19 cellular contexts compared by ENCODE assay signal in genomic region chrX:47815901-47816845, GRCh38. TPM values are rescaled to one million over a fixed set of nuclear protein-coding genes. Genes with fewer than 3 reads are reported as not detected.
A peak's percentile ranks its signal among the peaks of the same experiment; 100 is the strongest.
DNase-seq lines count a peak whose midpoint lies in the region; ATAC-seq, FAIRE-seq and TF ChIP-seq lines count a peak whose summit lies in the region.
"Had no signal": no experiment of that assay in that cellular context is flagged by ENCODE, and none has a peak within 500 bp of the region (broad histone marks: within the 10 kb centered on the region; RNA-seq: fewer than 3 reads in every experiment).

No MANE protein-coding gene starts in this region.

- H3K27me3 Mint-ChIP-seq in HFFc6 (ENCODE audit: insufficient read depth) = peaks cover 3% of the 10 kb centered on the region; the same call in 1 of the 2 replicates
- H3K27me3 Mint-ChIP-seq in astrocyte (ENCODE audit: low read depth, unreplicated experiment) = no peaks in the 10 kb centered on the region
- no peaks in the 10 kb centered on the region for H3K27me3 Mint-ChIP-seq in naive thymus-derived CD8-positive, alpha-beta T cell
- H3K27me3 Mint-ChIP-seq: activated naive CD8-positive, alpha-beta T cell treated with anti-CD3 and anti-CD28 coated beads for 36 hours had no signal

- POLR2A ChIA-PET in A549 (lab: Yijun Ruan, JAX) = no interaction called here
- POLR2A ChIA-PET in naive thymus-derived CD8-positive, alpha-beta T cell (lab: Charles Lee) = no interaction called here

- H3K9me3 Mint-ChIP-seq in HFFc6 = peaks cover 11% of the 10 kb centered on the region; the same call in 1 of the 2 replicates
- H3K9me3 Mint-ChIP-seq in astrocyte (ENCODE audit: unreplicated experiment) = no peaks in the 10 kb centered on the region
- H3K9me3 Mint-ChIP-seq in naive thymus-derived CD8-positive, alpha-beta T cell = peaks cover 0 to 4% (median 0%) of the 10 kb centered on the region in 9 donors

- H3K4me1 Mint-ChIP-seq in HFFc6 (ENCODE audit: low read depth) (peaks cover 10% of the 10 kb centered on the region), astrocyte (ENCODE audit: low read depth, unreplicated experiment) (peaks cover 12% of the 10 kb centered on the region)
- peaks cover 0 to 6% (median 1%) of the 10 kb centered on the region in 4 donors for H3K4me1 Mint-ChIP-seq in naive thymus-derived CD8-positive, alpha-beta T cell
- H3K4me1 Mint-ChIP-seq: activated naive CD8-positive, alpha-beta T cell treated with anti-CD3 and anti-CD28 coated beads for 36 hours; IgD-negative memory B cell had no signal

- H3K4me2 ChIP-seq in A549 (no peak overlapping the region), astrocyte (ENCODE audit: low read length) (no peak overlapping the region)

- 32% methylated on average over 4 of the region's 4 CpGs for WGBS in A549 (ENCODE audit: missing lambda C conversion rate)

- no peak for TF ChIP-seq EP300 in A549 (IDR thresholded peaks at IDR 0.05)

- peaks cover 5% of the 10 kb centered on the region; the same call in 1 of the 2 replicates for H3K36me3 Mint-ChIP-seq in HFFc6 (ENCODE audit: low read depth)
- H3K36me3 Mint-ChIP-seq in astrocyte (ENCODE audit: low read depth, unreplicated experiment) = no peaks in the 10 kb centered on the region
- no peaks in the 10 kb centered on the region for H3K36me3 Mint-ChIP-seq in naive thymus-derived CD8-positive, alpha-beta T cell
- H3K36me3 Mint-ChIP-seq: activated naive CD8-positive, alpha-beta T cell treated with anti-CD3 and anti-CD28 coated beads for 36 hours; mesothelial cell of epicardium had no signal

- no peak for ATAC-seq in A549
- no peak for ATAC-seq in HG03520 (IDR thresholded peaks at IDR 0.05; ENCODE audit: unreplicated experiment)
- no peak for ATAC-seq in naive thymus-derived CD8-positive, alpha-beta T cell
- ATAC-seq: psoas muscle had no signal

- TF ChIP-seq CTCF in A549 (IDR thresholded peaks at IDR 0.05) (no peak), HFFc6 (IDR thresholded peaks at IDR 0.05) (no peak), astrocyte (IDR thresholded peaks at IDR 0.05; ENCODE audit: insufficient read depth, low read depth, low read length) (no peak)

- no peak overlapping the region for H3K4me3 ChIP-seq in A549
- H3K4me3 ChIP-seq in astrocyte (ENCODE audit: insufficient read depth, low read depth, low read length) = no peak overlapping the region
- peak overlapping the region; percentile 32 for H3K4me3 ChIP-seq in iPS-15b (ENCODE audit: low read depth, low read length)
- H3K4me3 ChIP-seq: psoas muscle, SK-N-MC had no signal

- TF ChIP-seq POLR2A in A549 (IDR thresholded peaks at IDR 0.05; ENCODE audit: low read length) = no peak

- DNase-seq in A549 (ENCODE audit: low read depth in 1 of 2, low spot score in 1 of 2) (peak in 1 of 2 experiments; percentile 26), HFFc6 (no peak), astrocyte (ENCODE audit: low read depth) (no peak), cerebellar cortex (ENCODE audit: low spot score) (no peak), NCI-H510A (lab: John Stamatoyannopoulos, UW) (no peak)
- DNase-seq in naive thymus-derived CD8-positive, alpha-beta T cell = no peak
- DNase-seq: activated CD8-positive, alpha-beta memory T cell treated with anti-CD3 and anti-CD28 coated beads for 24 hours; activated naive CD8-positive, alpha-beta T cell treated with anti-CD3 and anti-CD28 coated beads for 36 hours; HCEC 1CT; NCI-H1694; NCI-H82; psoas muscle; stimulated activated CD4-positive, alpha-beta T cell treated with anti-CD3 and anti-CD28 coated beads, Interleukin-2, amount 100 ng/mL, for 48 hours; stimulated activated naive CD4-positive, alpha-beta T cell had no signal

- H3K4me3 Mint-ChIP-seq in HFFc6 = peak overlapping the region; percentile 33; the same call in 1 of the 2 replicates
- H3K4me3 Mint-ChIP-seq in astrocyte (ENCODE audit: unreplicated experiment) = no peak overlapping the region
- H3K4me3 Mint-ChIP-seq in naive thymus-derived CD8-positive, alpha-beta T cell = no peak overlapping the region
- H3K4me3 Mint-ChIP-seq: activated naive CD8-positive, alpha-beta T cell treated with anti-CD3 and anti-CD28 coated beads for 36 hours; IgD-negative memory B cell; mesothelial cell of epicardium had no signal

- H3K36me3 ChIP-seq in astrocyte (ENCODE audit: insufficient read depth, low read length) (no peaks in the 10 kb centered on the region), iPS-15b (ENCODE audit: control insufficient read depth, insufficient read depth, low read length) (no peaks in the 10 kb centered on the region)

- no peaks in the 10 kb centered on the region for H3K27me3 ChIP-seq in astrocyte (ENCODE audit: insufficient read depth, low read length)
- no peaks in the 10 kb centered on the region for H3K27me3 ChIP-seq in iPS-15b (ENCODE audit: control insufficient read depth, insufficient read depth, low read length)

- no peaks in the 10 kb centered on the region for H3K79me2 ChIP-seq in astrocyte (ENCODE audit: insufficient read depth, low read length)

- H3K4me1 ChIP-seq in A549 (no peaks in the 10 kb centered on the region; the same call in 2 of the 3 replicates), astrocyte (ENCODE audit: insufficient read depth, low read length) (no peaks in the 10 kb centered on the region), iPS-15b (ENCODE audit: control insufficient read depth, insufficient read depth, low read length) (peaks cover 12% of the 10 kb centered on the region)
- H3K4me1 ChIP-seq: psoas muscle had no signal

- H3K27ac ChIP-seq in A549 = peak overlapping the region; percentile 24 to 46; a peak in 2 of 6 replicates
- H3K27ac ChIP-seq in astrocyte (ENCODE audit: low read depth, low read length) = no peak overlapping the region
- H3K27ac ChIP-seq: psoas muscle, SK-N-MC had no signal

- no peak for TF ChIP-seq RAD21 in A549 (conservative IDR thresholded peaks at IDR 0.05 in 1 of 2, IDR thresholded peaks at IDR 0.05 in 1 of 2)

- H3K9ac ChIP-seq in astrocyte (ENCODE audit: low read length) (no peak overlapping the region), iPS-15b (ENCODE audit: low read depth, low read length) (peak overlapping the region; percentile 57)

- FAIRE-seq in A549 (lab: Jason Lieb, UNC) (no peak), astrocyte (lab: Jason Lieb, UNC) (no peak)

- H4K20me1 ChIP-seq in astrocyte (ENCODE audit: insufficient read depth, low read length) = no peaks in the 10 kb centered on the region

- CTCF ChIA-PET in A549 (lab: Yijun Ruan, JAX) = interaction anchor here (1.0 to 2.2 kb wide), 2 partner anchors 9 to 12 kb away, joined by 3 to 6 read pairs; no protein-coding TSS in a partner anchor

- 0 out of 2 replicates have a peak overlapping the region, but pooled peaks have one; percentile 27 for H3K27ac Mint-ChIP-seq in HFFc6
- H3K27ac Mint-ChIP-seq in astrocyte (ENCODE audit: unreplicated experiment) = peak overlapping the region; percentile 89
- no peak overlapping the region for H3K27ac Mint-ChIP-seq in naive thymus-derived CD8-positive, alpha-beta T cell
- H3K27ac Mint-ChIP-seq: activated naive CD8-positive, alpha-beta T cell treated with anti-CD3 and anti-CD28 coated beads for 36 hours; IgD-negative memory B cell; mesothelial cell of epicardium had no signal

- H3K9me3 ChIP-seq in A549 (peaks cover 5% of the 10 kb centered on the region; the same call in 1 of the 3 replicates), astrocyte (ENCODE audit: insufficient read depth, low read depth, low read length) (no peaks in the 10 kb centered on the region), iPS-15b (ENCODE audit: control insufficient read depth, insufficient read depth, low read length) (peaks cover 13% of the 10 kb centered on the region)
- H3K9me3 ChIP-seq: psoas muscle had no signal

- no peak overlapping the region for H2AFZ ChIP-seq in astrocyte (ENCODE audit: low read depth, low read length)

TF ChIP-seq in A549, 52 proteins besides CTCF, POLR2A, EP300 and RAD21 (continues in another document):
- TF ChIP-seq FOSL2 (IDR thresholded peaks at IDR 0.05) (no peak), FOSL2 (CRISPR knock-in tag; IDR thresholded peaks at IDR 0.05) (no peak), USF2 (IDR thresholded peaks at IDR 0.05) (no peak)

RNA-seq across cellular contexts. Expression of gene ZNF81, which starts 20.5 kb away (rescaled TPM):
- polyA plus RNA-seq in A549 (2011; rRNA removed) (8.3 and 9.3 TPM in 2 replicates), A549 (2017; fragmentation: RNase III; extraction: RNeasy Plus Mini Kit Qiagen cat#74134 plus additional on column Dnase treatment) (3.8 to 4.4 TPM (median 4.3 TPM) in 3 replicates)
- polyA plus RNA-seq in A549 (2012; cell fraction: cytosol; rRNA removed) = 4.0 and 6.6 TPM in 2 replicates
- 4.0 and 6.2 TPM in 2 replicates for polyA plus RNA-seq in A549 (2012; cell fraction: nucleus; rRNA removed)
- 19.8 and 31.1 TPM in 2 replicates for polyA minus RNA-seq in A549 (2011; rRNA and poly(A)+ RNA removed)
- total RNA-seq in HFFc6 (2021; fragmentation: NEBNext Ultra II Directional; extraction: Animal tissue kit (Norgen Biotek cat#: 25700)) = 1 to 10 TPM; 5.1 to 8.3 (median 6.2) TPM
- total RNA-seq in astrocyte = 6.2 and 8.6 TPM in 2 replicates
- total RNA-seq in naive thymus-derived CD8-positive, alpha-beta T cell = 10 to 100 TPM; 12.7 to 13.3 TPM
- polyA plus RNA-seq in naive thymus-derived CD8-positive, alpha-beta T cell = 1 to 10 TPM; 1.5 to 4.8 (median 4.0) TPM

Comparison
In these comparisons a context has a peak if more than half of its experiments do, and no peak if none do; other contexts are left out.
1. H3K27ac Mint-ChIP-seq: peak in HFFc6 (single experiment) and astrocyte (single experiment); none in naive thymus-derived CD8-positive, alpha-beta T cell (0 of 10).